8 cellular contexts compared by ENCODE assay signal in genomic region chr11:126210871-126211235, GRCh38. TPM values are rescaled to one million over a fixed set of nuclear protein-coding genes. Genes with fewer than 3 reads are reported as not detected.
DNase-seq lines count a peak whose midpoint lies in the region; ATAC-seq, FAIRE-seq and TF ChIP-seq lines count a peak whose summit lies in the region.

No MANE protein-coding gene starts in this region.

- POLR2A ChIA-PET in PC-9 (lab: Charles Lee; ENCODE audit: unreplicated experiment), result interaction anchor here (0.5 kb wide), 1 partner anchor 623 kb away, joined by 3 read pairs; no protein-coding TSS in a partner anchor

- no peaks in the 10 kb centered on the region for H3K9me2 ChIP-seq in PC-9 (ENCODE audit: insufficient read depth)

- H3K36me3 ChIP-seq in ES-I3 (ENCODE audit: insufficient read depth, low read length) (peaks cover 13% of the 10 kb centered on the region; the same call in 1 of the 2 replicates), PC-9 (ENCODE audit: low read depth) (0 out of 2 replicates have a peak, but pooled peaks cover 14% of the 10 kb centered on the region), pancreas (peaks cover 0 to 6% (median 0%) of the 10 kb centered on the region in 3 donors)

- no peaks in the 10 kb centered on the region for H3K27me3 ChIP-seq in PC-9 (ENCODE audit: insufficient read depth, low read depth)
- no peaks in the 10 kb centered on the region for H3K27me3 ChIP-seq in pancreas

- 0 to 1% methylated on average over 20 of the region's 20 CpGs for WGBS in pancreas, 2 donors

- H3K4me3 ChIP-seq in PC-9 (peak overlapping the region; percentile 72), epithelial cell of proximal tubule (ENCODE audit: low read depth, low read length) (peak overlapping the region; percentile 99), pancreas (peak overlapping the region; percentile 75 to 89 (median 82))

- H3K4me1 ChIP-seq in ES-I3 (ENCODE audit: insufficient read depth, low read length) (peaks cover 5% of the 10 kb centered on the region; the same call in 1 of the 2 replicates), PC-9 (replicated peaks; ENCODE audit: insufficient read depth) (peaks cover 18% of the 10 kb centered on the region), pancreas (peaks cover 0 to 21% (median 9%) of the 10 kb centered on the region in 3 donors)

- BruUV-seq in PC-9 (replicated peaks; lab: Mats Ljungman, UMichigan), result TSS peak; percentile 38

- peak overlapping the region; percentile 94 for H3K4me2 ChIP-seq in PC-9

- FAIRE-seq in pancreas (lab: Jason Lieb, UNC), result no peak

- H3K9me3 ChIP-seq in ES-I3 (ENCODE audit: control insufficient read depth, insufficient read depth, low read length) (no peaks in the 10 kb centered on the region), PC-9 (ENCODE audit: insufficient read depth, low read depth) (no peaks in the 10 kb centered on the region; the same call in 1 of the 2 replicates), pancreas (no peaks in the 10 kb centered on the region)

- CTCF ChIA-PET in PC-9 (lab: Charles Lee), result no interaction called here

- intact Hi-C loops in PC-9 (cut with micrococcal nuclease; ENCODE audit: unreplicated experiment) (loop anchor here (1.0 kb wide), 2 partner anchors 57 to 93 kb away; partner anchors contain the start of genes DCPS and SRPRA), pancreas (cut with DNase I) (no loop called here)

- no peaks in the 10 kb centered on the region; the same call in 1 of the 2 replicates for H3F3A ChIP-seq in PC-9 (ENCODE audit: insufficient read depth, low read depth)

- H4K20me1 ChIP-seq in PC-9 (ENCODE audit: insufficient read depth), result no peaks in the 10 kb centered on the region; the same call in 1 of the 2 replicates

- H3K27ac ChIP-seq in PC-9, result peak overlapping the region; percentile 43
- H3K27ac ChIP-seq in pancreas, result no peak overlapping the region

- DNase-seq in PC-9, result no peak
- no peak for DNase-seq in epithelial cell of proximal tubule (ENCODE audit: low read depth)
- DNase-seq in pancreas, result no peak
- no peak for DNase-seq in NCI-H1930 (lab: John Stamatoyannopoulos, UW)
- no peak for DNase-seq in putamen (ENCODE audit: low spot score)
- no peak for DNase-seq in NCI-H69 (lab: John Stamatoyannopoulos, UW)

- ATAC-seq in pancreas, result peak in 3 of 4 donors; percentile 2 to 9 (median 4)
- no peak for ATAC-seq in GM21360 (IDR thresholded peaks at IDR 0.05; ENCODE audit: unreplicated experiment)

- TF ChIP-seq CTCF in PC-9 (conservative IDR thresholded peaks at IDR 0.05), result no peak
- no peak for TF ChIP-seq CTCF in epithelial cell of proximal tubule (conservative IDR thresholded peaks at IDR 0.05; ENCODE audit: low read depth, low read length)
- no peak for TF ChIP-seq CTCF in pancreas (IDR thresholded peaks at IDR 0.05)

- H2AFZ ChIP-seq in PC-9, result peak overlapping the region; percentile 90

- peaks cover 30% of the 10 kb centered on the region for H3K79me2 ChIP-seq in PC-9 (ENCODE audit: low read depth)

- H3K9ac ChIP-seq in ES-I3 (ENCODE audit: low read depth, low read length), result peak overlapping the region; percentile 73

RNA-seq across cellular contexts. Expression of gene RPUSD4, which starts 0.6 kb away (rescaled TPM):
- total RNA-seq in PC-9 (2021) (25.1 and 26.0 TPM in 2 replicates), epithelial cell of proximal tubule (18.2 and 24.9 TPM in 2 replicates), pancreas (10 to 100 TPM; 16.0 to 31.4 (median 22.6) TPM)
- polyA plus RNA-seq in pancreas, result 10 to 100 TPM; 14.5 to 18.6 TPM

RNA-seq across cellular contexts. Expression of gene FAM118B, which starts 0.7 kb away (rescaled TPM):
- total RNA-seq in PC-9 (2021) (12.5 and 13.1 TPM in 2 replicates), epithelial cell of proximal tubule (26.0 and 28.1 TPM in 2 replicates), pancreas (1 to 10 TPM; 2.5 to 9.0 (median 3.7) TPM)
- polyA plus RNA-seq in pancreas, result 1 to 10 TPM; 2.5 to 4.3 TPM

RNA-seq across cellular contexts. Expression of gene SRPRA, which starts 57.8 kb away (rescaled TPM):
- total RNA-seq in PC-9 (2021) (53.3 and 57.1 TPM in 2 replicates), epithelial cell of proximal tubule (54.8 and 76.3 TPM in 2 replicates), pancreas (100 to 1,000 TPM; 137 to 178 (median 172) TPM)
- polyA plus RNA-seq in pancreas, result 100 to 1,000 TPM in 1 of 2 donors, 10 to 100 TPM in 1; 76.5 to 107 TPM

RNA-seq across cellular contexts. Expression of gene FOXRED1, which starts 58.1 kb away (rescaled TPM):
- 40.4 and 43.2 TPM in 2 replicates for total RNA-seq in PC-9 (2021)
- total RNA-seq in epithelial cell of proximal tubule, result 28.1 and 34.1 TPM in 2 replicates
- 10 to 100 TPM in 2 of 6 donors, 1 to 10 TPM in 4; 6.3 to 16.3 (median 7.5) TPM for total RNA-seq in pancreas
- 10 to 100 TPM; 27.8 to 29.4 TPM for polyA plus RNA-seq in pancreas
